ENCODE assay signal across 1 cellular context in genomic region chr1:156021087-156021416, GRCh38.
TF ChIP-seq lines count a peak whose summit lies in the region.

No MANE protein-coding gene starts in this region.

TF ChIP-seq in H1, 55 proteins besides CTCF, POLR2A, EP300 and RAD21:
- TF ChIP-seq CREB1 (IDR thresholded peaks at IDR 0.05) (no peak), GTF2F1 (IDR thresholded peaks at IDR 0.05; ENCODE audit: borderline replicate concordance, low read depth, low read length) (no peak), USF2 (IDR thresholded peaks at IDR 0.05; ENCODE audit: low read length) (no peak), EZH2 (IDR thresholded peaks at IDR 0.05; ENCODE audit: low read depth, low read length, severe bottlenecking) (no peak), HDAC6 (IDR thresholded peaks at IDR 0.05; ENCODE audit: low read depth, low read length) (no peak)
TF ChIP-seq in H1: peak in this region for 0.
